32 cellular contexts compared by ENCODE assay signal in the genomic region with DNA sequence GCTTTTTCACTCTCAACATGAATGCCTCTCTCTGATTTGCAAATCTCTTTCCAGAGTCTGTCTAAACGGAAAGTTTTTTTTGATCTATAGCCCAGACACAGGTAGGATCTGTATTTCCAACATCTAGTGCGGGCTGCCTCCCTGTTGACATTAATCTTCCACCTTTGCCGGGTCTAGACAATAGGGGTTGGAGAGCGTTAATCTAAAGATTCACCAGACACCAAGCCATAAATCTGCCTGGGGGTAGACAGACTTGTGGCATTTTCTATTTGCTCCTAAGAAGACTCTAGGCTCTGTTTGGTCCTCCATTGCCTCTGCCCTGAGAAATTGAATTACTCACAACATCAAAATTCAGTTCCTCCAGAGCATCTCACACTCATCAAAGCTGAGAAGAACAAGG.
"Had no signal": no experiment of that assay in that cellular context is flagged by ENCODE, and none has a peak within 500 bp of the region (broad histone marks: within the 10 kb centered on the region; RNA-seq: fewer than 3 reads in every experiment).

No MANE protein-coding gene starts in this region.

- H3K4me3 ChIP-seq: neural progenitor cell, ovary, psoas muscle, right lobe of liver, sigmoid colon, skin epidermis, smooth muscle cell, spleen, suprapubic skin, testis, tibial nerve, upper lobe of left lung, uterus had no signal

- H3K4me3 Mint-ChIP-seq: naive thymus-derived CD4-positive, alpha-beta T cell; natural killer cell; nephron; neural progenitor cell; stimulated activated memory B cell treated with anti-CD40 and anti-IgM and Interleukin-4, amounts not matched to agents 10 μg/mL and 1 μg/mL and 100 μg/mL, for 72 hours; stimulated activated naive CD8-positive, alpha-beta T cell treated with anti-CD3 and anti-CD28 coated beads, Interleukin-15, amount 100 ng/mL, for 72 hours had no signal

- H3K4me1 ChIP-seq: neural progenitor cell, parathyroid adenoma, psoas muscle, right lobe of liver, sigmoid colon, spleen, suprapubic skin, testis, tibial nerve, upper lobe of left lung, uterus had no signal

- H3K27me3 Mint-ChIP-seq: naive thymus-derived CD4-positive, alpha-beta T cell; stimulated activated memory B cell treated with anti-CD40 and anti-IgM and Interleukin-4, amounts not matched to agents 10 μg/mL and 1 μg/mL and 100 μg/mL, for 72 hours had no signal

- H3K27ac Mint-ChIP-seq: naive thymus-derived CD4-positive, alpha-beta T cell; natural killer cell; neural progenitor cell; progenitor cell of endocrine pancreas; stimulated activated memory B cell treated with anti-CD40 and anti-IgM and Interleukin-4, amounts not matched to agents 10 μg/mL and 1 μg/mL and 100 μg/mL, for 72 hours; stimulated activated naive CD8-positive, alpha-beta T cell treated with anti-CD3 and anti-CD28 coated beads, Interleukin-15, amount 100 ng/mL, for 72 hours had no signal

- H3K27me3 ChIP-seq: neural progenitor cell, ovary, right lobe of liver, sigmoid colon, spleen, suprapubic skin, testis, tibial nerve, upper lobe of left lung, uterus had no signal

- ATAC-seq: naive thymus-derived CD4-positive, alpha-beta T cell; natural killer cell; psoas muscle; right cardiac atrium; right lobe of liver; stimulated activated memory B cell treated with anti-CD40 and anti-IgM and Interleukin-4, amounts not matched to agents 10 μg/mL and 1 μg/mL and 100 μg/mL, for 72 hours; stimulated activated naive CD8-positive, alpha-beta T cell treated with anti-CD3 and anti-CD28 coated beads, Interleukin-15, amount 100 ng/mL, for 72 hours; stimulated activated naive CD8-positive, alpha-beta T cell treated with anti-CD3 and anti-CD28 coated beads, Interleukin-15, Interleukin-2, amounts not matched to agents 100 U/mL and 50 U/mL, for 24 hours had no signal

- DNase-seq: naive thymus-derived CD4-positive, alpha-beta T cell; natural killer cell; occipital lobe; ovary; posterior cingulate gyrus; psoas muscle; right cardiac atrium; right lobe of liver; sigmoid colon; spleen; stimulated activated CD4-positive, alpha-beta T cell treated with anti-CD3 and anti-CD28 coated beads, Interleukin-12 subunit alpha, Interleukin-12 subunit beta, amount 100 ng/mL, for 4 hours; stimulated activated CD4-positive, alpha-beta T cell treated with anti-CD3 and anti-CD28 coated beads, Interleukin-1b, Interleukin-23, amount 100 ng/mL, for 48 hours; stimulated activated CD4-positive, alpha-beta T cell treated with anti-CD3 and anti-CD28 coated beads, Interleukin-4, amount 100 ng/mL, for 1 hour; stimulated activated CD4-positive, alpha-beta T cell treated with anti-CD3 and anti-CD28 coated beads, Interleukin-4, amount 100 ng/mL, for 4 hours; stimulated activated CD8-positive, alpha-beta memory T cell treated with anti-CD3 and anti-CD28 coated beads, Interleukin-4, amount 100 ng/mL, for 48 hours; stimulated activated naive CD4-positive, alpha-beta T cell; stimulated activated naive CD8-positive, alpha-beta T cell treated with anti-CD3 and anti-CD28 coated beads, Interleukin-15, amount 100 ng/mL, for 72 hours; stimulated activated naive CD8-positive, alpha-beta T cell treated with anti-CD3 and anti-CD28 coated beads, Interleukin-15, Interleukin-2, amounts not matched to agents 100 U/mL and 50 U/mL, for 24 hours; substantia nigra; testis; trophoblast cell; upper lobe of left lung; uterus had no signal

- H3K9me3 ChIP-seq: ovary, psoas muscle, right lobe of liver, suprapubic skin, testis, uterus had no signal

- H3K27ac ChIP-seq: neural progenitor cell, ovary, parathyroid adenoma, psoas muscle, right lobe of liver, sigmoid colon, skin epidermis, spleen, suprapubic skin, testis, tibial nerve, upper lobe of left lung, uterus had no signal

- H3K36me3 Mint-ChIP-seq: neural progenitor cell; stimulated activated memory B cell treated with anti-CD40 and anti-IgM and Interleukin-4, amounts not matched to agents 10 μg/mL and 1 μg/mL and 100 μg/mL, for 72 hours had no signal

- H3K4me1 Mint-ChIP-seq: naive thymus-derived CD4-positive, alpha-beta T cell; natural killer cell; neural progenitor cell; stimulated activated memory B cell treated with anti-CD40 and anti-IgM and Interleukin-4, amounts not matched to agents 10 μg/mL and 1 μg/mL and 100 μg/mL, for 72 hours; stimulated activated naive CD8-positive, alpha-beta T cell treated with anti-CD3 and anti-CD28 coated beads, Interleukin-15, amount 100 ng/mL, for 72 hours had no signal

- H3K36me3 ChIP-seq: neural progenitor cell, ovary, right lobe of liver, sigmoid colon, spleen, suprapubic skin, tibial nerve, upper lobe of left lung, uterus had no signal
